Comparison of ENCODE assay signal across 1 cellular context in genomic region chr11:111604392-111605009, GRCh38.
TF ChIP-seq lines count a peak whose summit lies in the region.

No MANE protein-coding gene starts in this region.

TF ChIP-seq in GM12878, 131 proteins besides CTCF, POLR2A, EP300 and RAD21:
- TF ChIP-seq PBX3 (IDR thresholded peaks at IDR 0.05; ENCODE audit: insufficient replicate concordance, low read depth, low read length) (peak; percentile 74), CUX1 (IDR thresholded peaks at IDR 0.05; ENCODE audit: insufficient replicate concordance, low read depth, low read length) (peak; percentile 84), PRDM15 (CRISPR knock-in tag; IDR thresholded peaks at IDR 0.05) (no peak), SMC3 (IDR thresholded peaks at IDR 0.05; ENCODE audit: borderline replicate concordance, low read length) (peak; percentile 49; the same call in 1 of the 2 replicates), PKNOX1 (IDR thresholded peaks at IDR 0.05) (peak; percentile 96), HDAC6 (IDR thresholded peaks at IDR 0.05; ENCODE audit: unreplicated experiment) (no peak), ZNF687 (IDR thresholded peaks at IDR 0.05) (no peak), ATF7 (IDR thresholded peaks at IDR 0.05; ENCODE audit: low read depth) (peak; percentile 27; the same call in 1 of the 2 replicates), RUNX3 (IDR thresholded peaks at IDR 0.05; ENCODE audit: low read length) (peak; percentile 69)
